In genomic region chr15:90814193-90814811, GRCh38 we compare ENCODE assay signal across 12 cellular contexts. TPM values are rescaled to one million over a fixed set of nuclear protein-coding genes. Genes with fewer than 3 reads are reported as not detected.
A peak's percentile ranks its signal among the peaks of the same experiment; 100 is the strongest.
DNase-seq lines count a peak whose midpoint lies in the region; ATAC-seq, FAIRE-seq and TF ChIP-seq lines count a peak whose summit lies in the region.
"Had no signal": no experiment of that assay in that cellular context is flagged by ENCODE, and none has a peak within 500 bp of the region (broad histone marks: within the 10 kb centered on the region; RNA-seq: fewer than 3 reads in every experiment).

No MANE protein-coding gene starts in this region.

- no peak for DNase-seq in CD8-positive, alpha-beta T cell
- DNase-seq in astrocyte of the cerebellum (ENCODE audit: low read depth) (peak; percentile 39), mucosa of descending colon (no peak), glomerular visceral epithelial cell (ENCODE audit: extremely low spot score) (no peak), GM12891 (ENCODE audit: insufficient read length, low spot score) (no peak), upper lobe of left lung (no peak), vagina (ENCODE audit: extremely low spot score in 2 of 2) (no peak)
- DNase-seq: activated effector memory CD4-positive, alpha-beta T cell treated with anti-CD3 and anti-CD28 coated beads, Interleukin-2, amount 50 U/mL, for 16 hours had no signal

- no peaks in the 10 kb centered on the region for H3K27me3 Mint-ChIP-seq in CD8-positive, alpha-beta T cell (ENCODE audit: low read depth)

- ATAC-seq in CD8-positive, alpha-beta T cell, result no peak
- peak; percentile 39 for ATAC-seq in mucosa of descending colon
- no peak for ATAC-seq in upper lobe of left lung (ENCODE audit: low FRiP score in 2 of 2)

- CTCF ChIA-PET in CD8-positive, alpha-beta T cell (lab: Charles Lee), result interaction anchor here (1.9 kb wide), 1 partner anchor 71 kb away, joined by 5 read pairs; the partner anchor contains the start of gene FES
- CTCF ChIA-PET in HEK293 (lab: Yijun Ruan, JAX), result interaction anchor here (0.9 to 1.7 kb wide), 2 partner anchors 71 to 72 kb away, joined by 3 to 5 read pairs; no protein-coding TSS in a partner anchor

- no peak overlapping the region for H3K27ac ChIP-seq in CD8-positive, alpha-beta T cell (ENCODE audit: low read depth, low read length)
- H3K27ac ChIP-seq in HEK293 (ENCODE audit: extremely low read depth, low read depth, low read length) (peak overlapping the region; percentile 60), upper lobe of left lung (peak overlapping the region in 1 of 4 donors; percentile 14), vagina (no peak overlapping the region)
- H3K27ac ChIP-seq: parathyroid adenoma had no signal

- no peaks in the 10 kb centered on the region for H3K9me3 Mint-ChIP-seq in CD8-positive, alpha-beta T cell

- in situ Hi-C loops in astrocyte of the cerebellum (cut with HindIII; ENCODE audit: low sequenced_read_pairs), result no loop called here

- H3K4me3 ChIP-seq in CD8-positive, alpha-beta T cell (ENCODE audit: low read depth, low read length), result no peak overlapping the region
- H3K4me3 ChIP-seq in HEK293 (ENCODE audit: low read depth, low read length) (no peak overlapping the region), astrocyte of the cerebellum (ENCODE audit: low read depth, low read length) (no peak overlapping the region), mucosa of descending colon (no peak overlapping the region), upper lobe of left lung (no peak overlapping the region), vagina (no peak overlapping the region)

- H3K36me3 ChIP-seq in CD8-positive, alpha-beta T cell (ENCODE audit: insufficient read depth, low read length), result no peaks in the 10 kb centered on the region
- peaks cover 28 to 47% of the 10 kb centered on the region in 2 experiments for H3K36me3 ChIP-seq in HEK293 (ENCODE audit: control insufficient read depth in 2 of 2, insufficient read depth in 1 of 2, low read length in 2 of 2)
- no peaks in the 10 kb centered on the region for H3K36me3 ChIP-seq in mucosa of descending colon (ENCODE audit: low read depth)
- H3K36me3 ChIP-seq in upper lobe of left lung, result no peaks in the 10 kb centered on the region
- no peaks in the 10 kb centered on the region for H3K36me3 ChIP-seq in vagina

- peaks cover 48% of the 10 kb centered on the region for H3K4me1 Mint-ChIP-seq in CD8-positive, alpha-beta T cell (ENCODE audit: low read depth)

- whole genome bisulfite sequencing in upper lobe of left lung, 2 donors, result 89% methylated on average over 7 to 13 of the region's 13 CpGs

- intact Hi-C loops in CD8-positive, alpha-beta T cell (cut with DNase I, micrococcal nuclease), result no loop called here
- intact Hi-C loops in mucosa of descending colon (cut with DNase I, micrococcal nuclease), result no loop called here
- intact Hi-C loops in vagina (cut with DNase I), result no loop called here

- peak overlapping the region; percentile 22 for H3K4me3 Mint-ChIP-seq in CD8-positive, alpha-beta T cell

- H3K4me1 ChIP-seq in CD8-positive, alpha-beta T cell (ENCODE audit: insufficient read depth, low read length), result peaks cover 21% of the 10 kb centered on the region
- H3K4me1 ChIP-seq in HEK293 (ENCODE audit: control insufficient read depth, insufficient read depth, low read length) (peaks cover 14% of the 10 kb centered on the region), mucosa of descending colon (ENCODE audit: low read depth) (no peaks in the 10 kb centered on the region), upper lobe of left lung (peaks cover 3 to 21% (median 7%) of the 10 kb centered on the region in 4 donors), vagina (no peaks in the 10 kb centered on the region)
- H3K4me1 ChIP-seq: parathyroid adenoma had no signal

- POLR2A ChIA-PET in CD8-positive, alpha-beta T cell (lab: Charles Lee), result no interaction called here
- POLR2A ChIA-PET in HEK293 (lab: Yijun Ruan, JAX), result no interaction called here

- no peak for TF ChIP-seq CTCF in CD8-positive, alpha-beta T cell (IDR thresholded peaks at IDR 0.05)
- no peak for TF ChIP-seq CTCF in HEK293 (tag by site-specific recombination; IDR thresholded peaks at IDR 0.05)
- no peak for TF ChIP-seq CTCF in astrocyte of the cerebellum (IDR thresholded peaks at IDR 0.05; ENCODE audit: low read depth, low read length, missing control alignments)
- TF ChIP-seq CTCF in mucosa of descending colon (IDR thresholded peaks at IDR 0.05), result no peak
- no peak for TF ChIP-seq CTCF in upper lobe of left lung (IDR thresholded peaks at IDR 0.05)
- TF ChIP-seq CTCF in vagina (IDR thresholded peaks at IDR 0.05), result no peak

- H3K9me3 ChIP-seq in CD8-positive, alpha-beta T cell (ENCODE audit: low read length), result no peaks in the 10 kb centered on the region
- H3K9me3 ChIP-seq in HEK293 (ENCODE audit: control insufficient read depth, insufficient read depth, low read depth, low read length) (no peaks in the 10 kb centered on the region), mucosa of descending colon (no peaks in the 10 kb centered on the region), upper lobe of left lung (no peaks in the 10 kb centered on the region), vagina (no peaks in the 10 kb centered on the region)

- H3K27me3 ChIP-seq in CD8-positive, alpha-beta T cell (ENCODE audit: insufficient read depth, low read length), result no peaks in the 10 kb centered on the region
- H3K27me3 ChIP-seq in upper lobe of left lung (no peaks in the 10 kb centered on the region), vagina (no peaks in the 10 kb centered on the region)

- FAIRE-seq in GM12891 (lab: Jason Lieb, UNC), result no peak
- FAIRE-seq: D721Med, endothelial cell of umbilical vein had no signal

- H3K27ac Mint-ChIP-seq in CD8-positive, alpha-beta T cell, result peak overlapping the region; percentile 2

- H3K36me3 Mint-ChIP-seq in CD8-positive, alpha-beta T cell, result peaks cover 33% of the 10 kb centered on the region

- no peak for TF ChIP-seq EP300 in upper lobe of left lung (IDR thresholded peaks at IDR 0.05)

- TF ChIP-seq POLR2A in GM12891 (IDR thresholded peaks at IDR 0.05; ENCODE audit: low read depth, low read length) (no peak), upper lobe of left lung (IDR thresholded peaks at IDR 0.05) (no peak), vagina (IDR thresholded peaks at IDR 0.05) (no peak)

TF ChIP-seq in HEK293, 187 proteins besides CTCF, POLR2A, EP300 and RAD21 (continues in another document):
- no peak for TF ChIP-seq ZNF664 (tag by site-specific recombination; IDR thresholded peaks at IDR 0.05)
- TF ChIP-seq EGR2 (tag by site-specific recombination; IDR thresholded peaks at IDR 0.05; ENCODE audit: low read depth), result peak; percentile 83
- TF ChIP-seq ZNF211 (tag by site-specific recombination; IDR thresholded peaks at IDR 0.05; ENCODE audit: low read depth), result no peak
- no peak for TF ChIP-seq SP3 (tag by site-specific recombination; IDR thresholded peaks at IDR 0.05)
- no peak for TF ChIP-seq ZNF837 (tag by site-specific recombination; IDR thresholded peaks at IDR 0.05)
- TF ChIP-seq ZNF514 (tag by site-specific recombination; IDR thresholded peaks at IDR 0.05), result no peak
- no peak for TF ChIP-seq ZNF76 (tag by site-specific recombination; IDR thresholded peaks at IDR 0.05; ENCODE audit: borderline replicate concordance, low read depth)
- no peak for TF ChIP-seq BCL11A (tag by site-specific recombination; IDR thresholded peaks at IDR 0.05; ENCODE audit: low read depth)
- peak; percentile 36; the same call in 1 of the 2 replicates for TF ChIP-seq ZNF335 (tag by site-specific recombination; conservative IDR thresholded peaks at IDR 0.05)
- TF ChIP-seq ZIC2 (tag by site-specific recombination; IDR thresholded peaks at IDR 0.05), result peak; percentile 75
- TF ChIP-seq KLF17 (tag by site-specific recombination; IDR thresholded peaks at IDR 0.05), result 0 out of 2 replicates have a peak, but pooled peaks have one; percentile 55

TF ChIP-seq in GM12891, 5 proteins besides CTCF, POLR2A, EP300 and RAD21:
- TF ChIP-seq POU2F2 (IDR thresholded peaks at IDR 0.05; ENCODE audit: low read depth, low read length) (no peak), TAF1 (IDR thresholded peaks at IDR 0.05; ENCODE audit: low read depth, low read length) (no peak), SPI1 (IDR thresholded peaks at IDR 0.05; ENCODE audit: low read depth, low read length) (no peak), PAX5 (IDR thresholded peaks at IDR 0.05; ENCODE audit: insufficient read depth, low read length, severe bottlenecking) (no peak)

RNA-seq across cellular contexts. Expression of gene FURIN, which starts 54.1 kb away (rescaled TPM):
- 100 to 1,000 TPM; 130 to 147 TPM for total RNA-seq in CD8-positive, alpha-beta T cell
- total RNA-seq in mucosa of descending colon (10 to 100 TPM; 65.9 to 83.4 (median 67.4) TPM), upper lobe of left lung (100 to 1,000 TPM in 4 of 6 donors, 10 to 100 TPM in 2; 59.0 to 150 (median 108) TPM), vagina (47.6 TPM)
- polyA plus RNA-seq in GM12891 (2012; ENCODE audit: low read depth, missing spikeins), result 28.0 TPM
